Comparison of ENCODE assay signal across 16 cellular contexts in genomic region chr5:179680014-179680779, GRCh38. TPM values are rescaled to one million over a fixed set of nuclear protein-coding genes. Genes with fewer than 3 reads are reported as not detected.
A peak's percentile ranks its signal among the peaks of the same experiment; 100 is the strongest.
DNase-seq lines count a peak whose midpoint lies in the region; ATAC-seq, FAIRE-seq and TF ChIP-seq lines count a peak whose summit lies in the region.
"Had no signal": no experiment of that assay in that cellular context is flagged by ENCODE, and none has a peak within 500 bp of the region (broad histone marks: within the 10 kb centered on the region; RNA-seq: fewer than 3 reads in every experiment).

No MANE protein-coding gene starts in this region.

- no peaks in the 10 kb centered on the region for H3K36me3 ChIP-seq in GM12878 (ENCODE audit: control insufficient read depth in 2 of 2, insufficient read depth in 2 of 2, low read length in 1 of 2)
- no peaks in the 10 kb centered on the region for H3K36me3 ChIP-seq in neural progenitor cell

- WGBS in GM12878 (ENCODE audit: insufficient coverage, insufficient replicate concordance, low lambda C conversion rate, missing lambda C conversion rate): 100% methylated on average over 7 of the region's 9 CpGs

- peak overlapping the region; percentile 51 for H3K27ac Mint-ChIP-seq in activated CD4-positive, alpha-beta T cell treated with anti-CD3 and anti-CD28 coated beads, Interleukin-2, amount 10 ng/mL, durations not matched to agents 24 days and 14 days
- no peak overlapping the region for H3K27ac Mint-ChIP-seq in neural progenitor cell

- H3K9me3 ChIP-seq in GM12878 (replicated peaks; ENCODE audit: control insufficient read depth, insufficient read depth, low read length): no peaks in the 10 kb centered on the region
- H3K9me3 ChIP-seq in neural progenitor cell (ENCODE audit: low read depth): no peaks in the 10 kb centered on the region

- H3K27ac ChIP-seq in GM12878 (ENCODE audit: control insufficient read depth, insufficient read depth): no peak overlapping the region
- H3K27ac ChIP-seq in neural progenitor cell: no peak overlapping the region
- H3K27ac ChIP-seq: parathyroid adenoma had no signal

- peaks cover 34% of the 10 kb centered on the region for H3K36me3 Mint-ChIP-seq in activated CD4-positive, alpha-beta T cell treated with anti-CD3 and anti-CD28 coated beads, Interleukin-2, amount 10 ng/mL, durations not matched to agents 24 days and 14 days (ENCODE audit: low read depth)
- H3K36me3 Mint-ChIP-seq in neural progenitor cell: peaks cover 7% of the 10 kb centered on the region

- no peak overlapping the region for H2AFZ ChIP-seq in GM12878 (ENCODE audit: control insufficient read depth, low read depth, low read length)
- no peak overlapping the region for H2AFZ ChIP-seq in neural progenitor cell (replicated peaks)

- H3K4me1 Mint-ChIP-seq in activated CD4-positive, alpha-beta T cell treated with anti-CD3 and anti-CD28 coated beads, Interleukin-2, amount 10 ng/mL, durations not matched to agents 24 days and 14 days: peaks cover 31% of the 10 kb centered on the region
- peaks cover 21% of the 10 kb centered on the region for H3K4me1 Mint-ChIP-seq in neural progenitor cell

- intact Hi-C loops in activated CD4-positive, alpha-beta T cell treated with anti-CD3 and anti-CD28 coated beads, Interleukin-2, amount 10 ng/mL, durations not matched to agents 24 days and 14 days (cut with micrococcal nuclease): no loop called here
- intact Hi-C loops in GM12878 (cut with micrococcal nuclease; ENCODE audit: unreplicated experiment): no loop called here

- H3K27me3 ChIP-seq in GM12878 (replicated peaks in 1 of 2; ENCODE audit: control insufficient read depth in 2 of 2, insufficient read depth in 2 of 2, low read length in 1 of 2) (no peaks in the 10 kb centered on the region), neural progenitor cell (no peaks in the 10 kb centered on the region)

- H4K20me1 ChIP-seq in GM12878 (ENCODE audit: control insufficient read depth, insufficient read depth) (no peaks in the 10 kb centered on the region), neural progenitor cell (ENCODE audit: low read depth) (no peaks in the 10 kb centered on the region)

- H3K9me3 Mint-ChIP-seq in activated CD4-positive, alpha-beta T cell treated with anti-CD3 and anti-CD28 coated beads, Interleukin-2, amount 10 ng/mL, durations not matched to agents 24 days and 14 days: peaks cover 4% of the 10 kb centered on the region
- peaks cover 7% of the 10 kb centered on the region for H3K9me3 Mint-ChIP-seq in neural progenitor cell

- no peak for TF ChIP-seq RAD21 in GM12878 (IDR thresholded peaks at IDR 0.05; ENCODE audit: insufficient read depth, low read depth, low read length)

- POLR2A ChIA-PET in GM12878 (lab: Charles Lee): interaction anchor here (0.6 to 2.3 kb wide), 9 partner anchors 13 to 1054 kb away, joined by 3 to 14 read pairs (median 5); partner anchors contain the start of genes HNRNPH1 and MAML1
- POLR2A ChIA-PET in HEK293T (lab: Yijun Ruan, JAX): interaction anchor here (0.9 to 2.7 kb wide), 4 partner anchors 9 to 17 kb away, joined by 3 to 11 read pairs (median 6); no protein-coding TSS in a partner anchor

- H3K4me1 ChIP-seq in GM12878 (ENCODE audit: control insufficient read depth, insufficient read depth, low read length) (peaks cover 11% of the 10 kb centered on the region), neural progenitor cell (no peaks in the 10 kb centered on the region)

- FAIRE-seq in GM12878 (lab: Jason Lieb, UNC): no peak

- peak overlapping the region; percentile 100 for H3K4me3 Mint-ChIP-seq in activated CD4-positive, alpha-beta T cell treated with anti-CD3 and anti-CD28 coated beads, Interleukin-2, amount 10 ng/mL, durations not matched to agents 24 days and 14 days
- peak overlapping the region; percentile 67 for H3K4me3 Mint-ChIP-seq in neural progenitor cell

- H3K4me2 ChIP-seq in GM12878 (ENCODE audit: control insufficient read depth, insufficient read depth): peak overlapping the region; percentile 47
- no peak overlapping the region for H3K4me2 ChIP-seq in neural progenitor cell

- H3K4me3 ChIP-seq in GM12878 (no peak overlapping the region; the same call in 1 of the 2 replicates), neural progenitor cell (no peak overlapping the region)

- SMC1A ChIA-PET in GM12878 (lab: Charles Lee; ENCODE audit: uncharacterized antibody, unreplicated experiment): interaction anchor here (0.9 to 3.3 kb wide), 3 partner anchors 16 to 60 kb away, joined by 3 to 15 read pairs (median 12); partner anchors contain the start of gene MAML1

- no peak for DNase-seq in activated CD4-positive, alpha-beta T cell treated with anti-CD3 and anti-CD28 coated beads, Interleukin-2, amount 10 ng/mL, durations not matched to agents 24 days and 14 days
- DNase-seq in activated CD4-positive, alpha-beta T cell treated with anti-CD3 and anti-CD28 coated beads for 1 hour: no peak
- DNase-seq in Kasumi-1 (lab: John Stamatoyannopoulos, UW): peak; percentile 49 to 59
- no peak for DNase-seq in GM12878 (ENCODE audit: low read depth, low spot score)
- no peak for DNase-seq in neural progenitor cell (ENCODE audit: low spot score)
- DNase-seq in NOMO-1 treated with dmso at 0.1 percent for 144 hours (lab: John Stamatoyannopoulos, UW; ENCODE audit: unreplicated experiment): no peak
- no peak for DNase-seq in iPS-NIHi11 (ENCODE audit: low spot score)
- DNase-seq in HEK293T (ENCODE audit: extremely low spot score): no peak
- DNase-seq: left cardiac atrium; NCI-H1930; NK-92 treated with Interleukin-12 subunit alpha and Interleukin-12 subunit beta, amount 100 ng/mL, for 24 hours; stimulated activated CD8-positive, alpha-beta memory T cell treated with anti-CD3 and anti-CD28 coated beads, Interleukin-4, amount 100 ng/mL, for 48 hours had no signal

- in situ Hi-C loops in GM12878 (cut with MboI): no loop called here

- TF ChIP-seq CTCF in GM12878 (IDR thresholded peaks at IDR 0.05 in 2 of 3, conservative IDR thresholded peaks at IDR 0.05 in 1 of 3; ENCODE audit: control insufficient read depth in 2 of 3, extremely low read depth in 1 of 3, insufficient read depth in 1 of 3, low read depth in 3 of 3, low read length in 3 of 3) (no peak), neural progenitor cell (IDR thresholded peaks at IDR 0.05) (no peak)

- RAD21 ChIA-PET in GM12878 (lab: Charles Lee; ENCODE audit: unreplicated experiment): interaction anchor here (1.7 to 1.9 kb wide), 2 partner anchors 17 to 57 kb away, joined by 6 to 11 read pairs; partner anchors contain the start of gene HNRNPH1

- no TSS peak for BruUV-seq in GM12878 (replicated peaks; lab: Mats Ljungman, UMichigan)

- H3K9ac ChIP-seq in GM12878 (ENCODE audit: control insufficient read depth, insufficient read depth, low read length) (no peak overlapping the region), neural progenitor cell (no peak overlapping the region)
- H3K9ac ChIP-seq: parathyroid adenoma had no signal

- peaks cover 20% of the 10 kb centered on the region for H3F3A ChIP-seq in neural progenitor cell (ENCODE audit: low read depth)

- no peaks in the 10 kb centered on the region for H3K27me3 Mint-ChIP-seq in activated CD4-positive, alpha-beta T cell treated with anti-CD3 and anti-CD28 coated beads, Interleukin-2, amount 10 ng/mL, durations not matched to agents 24 days and 14 days
- H3K27me3 Mint-ChIP-seq in neural progenitor cell (ENCODE audit: insufficient read depth, low read depth): peaks cover 12% of the 10 kb centered on the region

- no peak for ATAC-seq in GM12878
- ATAC-seq: left cardiac atrium had no signal

- CTCF ChIA-PET in GM12878 (lab: Yijun Ruan, JAX) (interaction anchor here (0.6 to 4.8 kb wide), 9 partner anchors 7 to 1298 kb away, joined by 3 to 24 read pairs (median 6); partner anchors contain the start of gene MAML1), HEK293T (lab: Yijun Ruan, JAX) (interaction anchor here (1.2 kb wide), 1 partner anchor 15 kb away, joined by 3 read pairs; no protein-coding TSS in a partner anchor)

- no peak for TF ChIP-seq POLR2A in GM12878 (IDR thresholded peaks at IDR 0.05; ENCODE audit: low read depth, low read length)

- no peak for TF ChIP-seq EP300 in GM12878 (IDR thresholded peaks at IDR 0.05; ENCODE audit: borderline replicate concordance in 1 of 2, control insufficient read depth in 1 of 2, low read depth in 2 of 2, low read length in 2 of 2)

- H3K79me2 ChIP-seq in GM12878 (ENCODE audit: control insufficient read depth, insufficient read depth, low read length) (peaks cover 32% of the 10 kb centered on the region), neural progenitor cell (ENCODE audit: low read depth) (peaks cover 18% of the 10 kb centered on the region)
- H3K79me2 ChIP-seq: parathyroid adenoma had no signal

RNA-seq across cellular contexts. Expression of gene CBY3, which starts 0.6 kb away (rescaled TPM):
- total RNA-seq in activated CD4-positive, alpha-beta T cell treated with anti-CD3 and anti-CD28 coated beads, Interleukin-2, amount 10 ng/mL, durations not matched to agents 24 days and 14 days: 0.45 and 0.63 TPM in 2 replicates
- total RNA-seq in GM12878 (2013; cell fraction: nucleolus; rRNA removed): 2.6 and 2.7 TPM in 2 replicates
- total RNA-seq in GM12878 (2014; rRNA removed) (0.56 and 0.93 TPM in 2 replicates), GM12878 (2014; rRNA removed; fragmentation: Illumina TruSeq; extraction: Trizol) (not detected in 2 replicates), GM12878 (2021) (not detected in 2 replicates), neural progenitor cell (ENCODE audit: low replicate concordance) (not detected in 2 replicates)
- polyA plus RNA-seq in GM12878 (2011; ENCODE audit: low read depth): not detected
- polyA plus RNA-seq in GM12878 (2011; rRNA removed) (0.10 TPM in 1 of 2 replicates, not detected in the other), GM12878 (2014; fragmentation: Illumina TruSeq; extraction: Trizol) (not detected in 2 replicates), GM12878 (2014; fragmentation: Nextera tagmentation; extraction: Ambion mirVana) (not detected), GM12878 (2014; rRNA removed) (0.18 and 0.25 TPM in 2 replicates), GM12878 (2016; fragmentation: Nextera tagmentation; extraction: Ambion mirVana) (1 to 10 TPM in 1 of 2 experiments, under 1 TPM in 1; 0.47 to 1.2 TPM)
- polyA plus RNA-seq in GM12878 (2011; cell fraction: cytosol; rRNA removed): 0.07 and 0.23 TPM in 2 replicates
- polyA plus RNA-seq in GM12878 (2011; cell fraction: nucleus; rRNA removed): 0.32 and 1.3 TPM in 2 replicates
- 0.69 and 0.93 TPM in 2 replicates for polyA plus RNA-seq in GM12878 (2012)
- polyA minus RNA-seq in GM12878 (2011; rRNA and poly(A)+ RNA removed): 0.41 TPM in 1 of 2 replicates, not detected in the other
- not detected in 2 replicates for polyA minus RNA-seq in GM12878 (2011; cell fraction: cytosol; rRNA and poly(A)+ RNA removed)
- 2.7 and 3.0 TPM in 2 replicates for polyA minus RNA-seq in GM12878 (2011; cell fraction: nucleus; rRNA and poly(A)+ RNA removed)
- total RNA-seq: glomerular endothelial cell, left cardiac atrium had no signal
- polyA plus RNA-seq: AG04450, IMR-90 had no signal

RNA-seq across cellular contexts. Expression of gene CANX, which starts 18.6 kb away (rescaled TPM):
- 514 and 546 TPM in 2 replicates for total RNA-seq in activated CD4-positive, alpha-beta T cell treated with anti-CD3 and anti-CD28 coated beads, Interleukin-2, amount 10 ng/mL, durations not matched to agents 24 days and 14 days
- 285 and 287 TPM in 2 replicates for total RNA-seq in GM12878 (2013; cell fraction: nucleolus; rRNA removed)
- 259 and 322 TPM in 2 replicates for total RNA-seq in GM12878 (2014; rRNA removed)
- 416 and 430 TPM in 2 replicates for total RNA-seq in GM12878 (2014; rRNA removed; fragmentation: Illumina TruSeq; extraction: Trizol)
- 550 and 555 TPM in 2 replicates for total RNA-seq in GM12878 (2021)
- polyA plus RNA-seq in GM12878 (2011; ENCODE audit: low read depth): 328 TPM
- polyA plus RNA-seq in GM12878 (2011; rRNA removed): 602 and 605 TPM in 2 replicates
- 137 and 177 TPM in 2 replicates for polyA plus RNA-seq in GM12878 (2011; cell fraction: cytosol; rRNA removed)
- polyA plus RNA-seq in GM12878 (2011; cell fraction: nucleus; rRNA removed): 109 and 125 TPM in 2 replicates
- polyA plus RNA-seq in GM12878 (2012): 303 and 419 TPM in 2 replicates
- polyA plus RNA-seq in GM12878 (2014; fragmentation: Illumina TruSeq; extraction: Trizol): 393 and 480 TPM in 2 replicates
- 100 to 1,000 TPM in 1 of 2 experiments, 10 to 100 TPM in 1; 78.2 to 139 TPM for polyA plus RNA-seq in GM12878 (2014; fragmentation: Nextera tagmentation; extraction: Ambion mirVana)
- 261 and 326 TPM in 2 replicates for polyA plus RNA-seq in GM12878 (2014; rRNA removed)
- 100 to 1,000 TPM; 433 to 469 TPM for polyA plus RNA-seq in GM12878 (2016; fragmentation: Nextera tagmentation; extraction: Ambion mirVana)
- polyA minus RNA-seq in GM12878 (2011; rRNA and poly(A)+ RNA removed): 439 and 652 TPM in 2 replicates
- 262 and 309 TPM in 2 replicates for polyA minus RNA-seq in GM12878 (2011; cell fraction: cytosol; rRNA and poly(A)+ RNA removed)
- 71.2 and 97.1 TPM in 2 replicates for polyA minus RNA-seq in GM12878 (2011; cell fraction: nucleus; rRNA and poly(A)+ RNA removed)
- 301 and 403 TPM in 2 replicates for total RNA-seq in neural progenitor cell (ENCODE audit: low replicate concordance)

RNA-seq across cellular contexts. Expression of gene MAML1, which starts 52.4 kb away (rescaled TPM):
- 34.6 and 37.3 TPM in 2 replicates for total RNA-seq in activated CD4-positive, alpha-beta T cell treated with anti-CD3 and anti-CD28 coated beads, Interleukin-2, amount 10 ng/mL, durations not matched to agents 24 days and 14 days
- total RNA-seq in GM12878 (2013; cell fraction: nucleolus; rRNA removed): 22.7 and 24.8 TPM in 2 replicates
- total RNA-seq in GM12878 (2014; rRNA removed): 9.1 and 16.4 TPM in 2 replicates
- total RNA-seq in GM12878 (2014; rRNA removed; fragmentation: Illumina TruSeq; extraction: Trizol): 7.4 and 7.9 TPM in 2 replicates
- total RNA-seq in GM12878 (2021): 23.1 and 23.9 TPM in 2 replicates
- 5.3 TPM for polyA plus RNA-seq in GM12878 (2011; ENCODE audit: low read depth)
- 3.4 and 6.5 TPM in 2 replicates for polyA plus RNA-seq in GM12878 (2011; rRNA removed)
- 6.6 and 7.5 TPM in 2 replicates for polyA plus RNA-seq in GM12878 (2011; cell fraction: cytosol; rRNA removed)
- polyA plus RNA-seq in GM12878 (2011; cell fraction: nucleus; rRNA removed): 14.3 and 16.4 TPM in 2 replicates
- 9.6 and 11.2 TPM in 2 replicates for polyA plus RNA-seq in GM12878 (2012)
- polyA plus RNA-seq in GM12878 (2014; fragmentation: Illumina TruSeq; extraction: Trizol): 13.8 and 17.2 TPM in 2 replicates
- 1 to 10 TPM in 1 of 2 experiments, under 1 TPM in 1; 0.42 to 1.2 TPM for polyA plus RNA-seq in GM12878 (2014; fragmentation: Nextera tagmentation; extraction: Ambion mirVana)
- 19.5 and 21.1 TPM in 2 replicates for polyA plus RNA-seq in GM12878 (2014; rRNA removed)
- 1 to 10 TPM; 7.0 to 7.1 TPM for polyA plus RNA-seq in GM12878 (2016; fragmentation: Nextera tagmentation; extraction: Ambion mirVana)
- 6.3 and 7.7 TPM in 2 replicates for polyA minus RNA-seq in GM12878 (2011; rRNA and poly(A)+ RNA removed)
- 4.1 and 5.6 TPM in 2 replicates for polyA minus RNA-seq in GM12878 (2011; cell fraction: cytosol; rRNA and poly(A)+ RNA removed)
- polyA minus RNA-seq in GM12878 (2011; cell fraction: nucleus; rRNA and poly(A)+ RNA removed): 7.6 and 16.6 TPM in 2 replicates
- total RNA-seq in neural progenitor cell (ENCODE audit: low replicate concordance): 29.1 and 30.7 TPM in 2 replicates

RNA-seq across cellular contexts. Expression of gene HNRNPH1, which starts 56.7 kb away (rescaled TPM):
- 952 and 964 TPM in 2 replicates for total RNA-seq in activated CD4-positive, alpha-beta T cell treated with anti-CD3 and anti-CD28 coated beads, Interleukin-2, amount 10 ng/mL, durations not matched to agents 24 days and 14 days
- 1,885 and 1,957 TPM in 2 replicates for total RNA-seq in GM12878 (2013; cell fraction: nucleolus; rRNA removed)
- total RNA-seq in GM12878 (2014; rRNA removed) (692 and 694 TPM in 2 replicates), GM12878 (2014; rRNA removed; fragmentation: Illumina TruSeq; extraction: Trizol) (683 and 716 TPM in 2 replicates), GM12878 (2021) (603 and 690 TPM in 2 replicates), neural progenitor cell (ENCODE audit: low replicate concordance) (795 and 1,138 TPM in 2 replicates)
- 400 TPM for polyA plus RNA-seq in GM12878 (2011; ENCODE audit: low read depth)
- polyA plus RNA-seq in GM12878 (2011; rRNA removed) (695 and 934 TPM in 2 replicates), GM12878 (2014; fragmentation: Illumina TruSeq; extraction: Trizol) (691 and 785 TPM in 2 replicates), GM12878 (2014; fragmentation: Nextera tagmentation; extraction: Ambion mirVana) (100 to 1,000 TPM; 184 to 189 TPM), GM12878 (2014; rRNA removed) (780 and 888 TPM in 2 replicates), GM12878 (2016; fragmentation: Nextera tagmentation; extraction: Ambion mirVana) (100 to 1,000 TPM; 542 to 567 TPM)
- polyA plus RNA-seq in GM12878 (2011; cell fraction: cytosol; rRNA removed): 201 and 239 TPM in 2 replicates
- polyA plus RNA-seq in GM12878 (2011; cell fraction: nucleus; rRNA removed): 1,317 and 2,141 TPM in 2 replicates
- polyA plus RNA-seq in GM12878 (2012): 453 and 702 TPM in 2 replicates
- 330 and 478 TPM in 2 replicates for polyA minus RNA-seq in GM12878 (2011; rRNA and poly(A)+ RNA removed)
- polyA minus RNA-seq in GM12878 (2011; cell fraction: cytosol; rRNA and poly(A)+ RNA removed): 349 and 463 TPM in 2 replicates
- polyA minus RNA-seq in GM12878 (2011; cell fraction: nucleus; rRNA and poly(A)+ RNA removed): 907 and 1,891 TPM in 2 replicates

Comparison
In these comparisons a context has a peak if more than half of its experiments do, and no peak if none do; other contexts are left out.
1. DNase-seq: peak in Kasumi-1 (2 of 2); none in activated CD4-positive, alpha-beta T cell treated with anti-CD3 and anti-CD28 coated beads, Interleukin-2, amount 10 ng/mL, durations not matched to agents 24 days and 14 days (single experiment), activated CD4-positive, alpha-beta T cell treated with anti-CD3 and anti-CD28 coated beads for 1 hour (single experiment), GM12878 (single experiment), neural progenitor cell (single experiment), NOMO-1 treated with dmso at 0.1 percent for 144 hours (single experiment), iPS-NIHi11 (single experiment) and HEK293T (single experiment).